Comparison of ENCODE assay signal across 20 cellular contexts in genomic region chr20:62147528-62147927, GRCh38. TPM values are rescaled to one million over a fixed set of nuclear protein-coding genes. Genes with fewer than 3 reads are reported as not detected.
DNase-seq lines count a peak whose midpoint lies in the region; ATAC-seq, FAIRE-seq and TF ChIP-seq lines count a peak whose summit lies in the region.
"Had no signal": no experiment of that assay in that cellular context is flagged by ENCODE, and none has a peak within 500 bp of the region (broad histone marks: within the 10 kb centered on the region; RNA-seq: fewer than 3 reads in every experiment).

No MANE protein-coding gene starts in this region.

- H4K20me1 ChIP-seq in HepG2 (ENCODE audit: insufficient read depth, low read length) = peaks cover 47% of the 10 kb centered on the region

- TF ChIP-seq POLR2A in HepG2 (IDR thresholded peaks at IDR 0.05; ENCODE audit: insufficient read depth in 1 of 2, low read depth in 2 of 2, low read length in 2 of 2) (no peak), right lobe of liver (IDR thresholded peaks at IDR 0.05) (no peak), esophagus squamous epithelium (IDR thresholded peaks at IDR 0.05) (no peak)

- H3K9ac ChIP-seq in HepG2 (ENCODE audit: insufficient read depth, low read depth, low read length) (no peak overlapping the region), liver (ENCODE audit: low read depth in 1 of 2, low read length in 2 of 2) (no peak overlapping the region), trophoblast cell (ENCODE audit: low read length) (no peak overlapping the region)

- intact Hi-C loops in HepG2 (cut with micrococcal nuclease; ENCODE audit: unreplicated experiment) = no loop called here
- intact Hi-C loops in right lobe of liver (cut with DNase I) = no loop called here
- intact Hi-C loops in esophagus squamous epithelium (cut with DNase I) = no loop called here

- no peak overlapping the region for H2BK12ac ChIP-seq in trophoblast cell (ENCODE audit: low read length)

- TF ChIP-seq EP300 in HepG2 (IDR thresholded peaks at IDR 0.05; ENCODE audit: low read depth in 2 of 2, low read length in 2 of 2) (no peak), HepG2 (CRISPR knock-in tag; IDR thresholded peaks at IDR 0.05; ENCODE audit: borderline replicate concordance) (no peak)

- DNase-seq in HepG2 (ENCODE audit: low spot score) (no peak), right lobe of liver (no peak), RWPE2 (ENCODE audit: low spot score) (peak; percentile 90), trophoblast cell (no peak), esophagus squamous epithelium (lab: John Stamatoyannopoulos, UW) (no peak), germinal center (ENCODE audit: low spot score) (no peak)
- no peak for DNase-seq in activated naive CD4-positive, alpha-beta T cell treated with anti-CD3 and anti-CD28 coated beads, Interleukin-2, amount 50 U/mL, for 72 hours (ENCODE audit: low spot score in 2 of 2)
- DNase-seq: Karpas-422, NCI-H1417, NCI-H1694 treated with DMSO at 0.1 percent for 48 hours, NCI-H2081 treated with DMSO at 0.1 percent for 48 hours, NCI-H2171 treated with DMSO at 0.1 percent for 48 hours, NCI-H524 treated with DMSO at 0.1 percent for 48 hours, NCI-H82 had no signal

- H3K4me3 ChIP-seq in HepG2 (replicated peaks in 1 of 3; ENCODE audit: insufficient read depth in 1 of 3, low read depth in 2 of 3, low read length in 3 of 3) (no peak overlapping the region), right lobe of liver (no peak overlapping the region), RWPE2 (ENCODE audit: severe bottlenecking) (no peak overlapping the region), liver (ENCODE audit: low read depth in 1 of 3, low read length in 3 of 3) (no peak overlapping the region), trophoblast cell (ENCODE audit: low read depth, low read length) (no peak overlapping the region), esophagus squamous epithelium (no peak overlapping the region)
- H3K4me3 ChIP-seq: HAP-1, SJSA1 had no signal

- no peak overlapping the region for H3K14ac ChIP-seq in trophoblast cell (ENCODE audit: low read length)

- H3K27ac Mint-ChIP-seq in activated naive CD4-positive, alpha-beta T cell treated with anti-CD3 and anti-CD28 coated beads, Interleukin-2, amount 50 U/mL, for 72 hours = no peak overlapping the region

- H2AFZ ChIP-seq in HepG2 (ENCODE audit: low read length) = no peak overlapping the region
- H2AFZ ChIP-seq in trophoblast cell (ENCODE audit: insufficient read depth, low read length, poor library complexity) = no peak overlapping the region

- H4K91ac ChIP-seq in trophoblast cell (ENCODE audit: low read depth, low read length) = no peak overlapping the region

- H4K12ac ChIP-seq in trophoblast cell (ENCODE audit: low read depth, low read length) = no peak overlapping the region

- H3K79me2 ChIP-seq in HepG2 (ENCODE audit: insufficient read depth, low read length) (peaks cover 88% of the 10 kb centered on the region), trophoblast cell (ENCODE audit: control insufficient read depth, insufficient read depth, low read length, poor library complexity) (peaks cover 39% of the 10 kb centered on the region)

- H3K27me3 ChIP-seq in HepG2 (ENCODE audit: control insufficient read depth in 1 of 2, insufficient read depth in 2 of 2, low read length in 2 of 2) (no peaks in the 10 kb centered on the region), right lobe of liver (no peaks in the 10 kb centered on the region), RWPE2 (ENCODE audit: insufficient read depth, poor library complexity, severe bottlenecking) (no peaks in the 10 kb centered on the region), liver (ENCODE audit: control insufficient read depth in 4 of 4, insufficient read depth in 4 of 4, low read length in 3 of 4) (no peaks in the 10 kb centered on the region), trophoblast cell (ENCODE audit: insufficient read depth, low read length) (no peaks in the 10 kb centered on the region), esophagus squamous epithelium (no peaks in the 10 kb centered on the region)
- H3K27me3 ChIP-seq: SJSA1 had no signal

- BruUV-seq in HepG2 (replicated peaks; lab: Mats Ljungman, UMichigan) = no TSS peak

- H3K4me2 ChIP-seq in HepG2 (ENCODE audit: low read depth, low read length) = 0 out of 2 replicates have a peak overlapping the region, but pooled peaks have one; percentile 96
- no peak overlapping the region for H3K4me2 ChIP-seq in trophoblast cell (ENCODE audit: low read length)

- POLR2A ChIA-PET in HepG2 (lab: Yijun Ruan, JAX) = interaction anchor here (2.0 kb wide), 1 partner anchor 28 kb away, joined by 4 read pairs; no protein-coding TSS in a partner anchor

- peak overlapping the region; percentile 70 for H3K27ac ChIP-seq in HepG2 (ENCODE audit: extremely low read length, insufficient read depth, low read length)
- peak overlapping the region in 1 of 3 donors; percentile 100 for H3K27ac ChIP-seq in right lobe of liver
- H3K27ac ChIP-seq in RWPE2 (ENCODE audit: poor library complexity, severe bottlenecking) = no peak overlapping the region
- peak overlapping the region; percentile 19 to 57 for H3K27ac ChIP-seq in liver (ENCODE audit: low read depth in 1 of 2, low read length in 2 of 2)
- H3K27ac ChIP-seq in trophoblast cell (ENCODE audit: low read depth, low read length) = no peak overlapping the region
- H3K27ac ChIP-seq in esophagus squamous epithelium = no peak overlapping the region
- H3K27ac ChIP-seq: C4-2B, SJSA1 had no signal

- H3K36me3 ChIP-seq in HepG2 (replicated peaks in 1 of 2; ENCODE audit: control insufficient read depth in 1 of 2, insufficient read depth in 2 of 2, low read length in 2 of 2) (peaks cover 1 to 6% of the 10 kb centered on the region in 2 experiments; a peak in 2 of 5 replicates), right lobe of liver (no peaks in the 10 kb centered on the region), RWPE2 (ENCODE audit: low read depth) (peaks cover 17% of the 10 kb centered on the region), liver (ENCODE audit: control insufficient read depth in 4 of 4, insufficient read depth in 3 of 4, low read depth in 1 of 4, low read length in 3 of 4) (peaks cover 0 to 2% (median 0%) of the 10 kb centered on the region in 4 donors), trophoblast cell (ENCODE audit: control insufficient read depth in 1 of 2, insufficient read depth in 2 of 2, low read length in 2 of 2) (peaks cover 10 to 15% of the 10 kb centered on the region in 2 experiments), esophagus squamous epithelium (peaks cover 0 to 6% (median 0%) of the 10 kb centered on the region in 3 donors)
- H3K36me3 ChIP-seq: HAP-1 had no signal

- WGBS in HepG2 (ENCODE audit: low lambda C conversion rate) = 96% methylated on average over 9 of the region's 9 CpGs
- 83% methylated on average over 2 of the region's 9 CpGs for WGBS in right lobe of liver (ENCODE audit: insufficient coverage, low coverage, low lambda C conversion rate, missing lambda C conversion rate)
- 91% methylated on average over 9 of the region's 9 CpGs for WGBS in liver
- WGBS in trophoblast cell (ENCODE audit: extremely low coverage, insufficient coverage, insufficient read length) = no CpG with 5 or more reads among the region's 9 CpGs
- 100% methylated on average over 4 of the region's 9 CpGs; no CpG with 5 or more reads in 1 of the 2 donors for WGBS in esophagus squamous epithelium, 2 donors

- H3K18ac ChIP-seq in trophoblast cell (ENCODE audit: low read length) = no peak overlapping the region

- TF ChIP-seq CTCF in HepG2 (CRISPR knock-in tag; IDR thresholded peaks at IDR 0.05) = no peak
- no peak for TF ChIP-seq CTCF in right lobe of liver (IDR thresholded peaks at IDR 0.05)
- no peak for TF ChIP-seq CTCF in RWPE2 (IDR thresholded peaks at IDR 0.05; ENCODE audit: poor library complexity, severe bottlenecking)
- TF ChIP-seq CTCF in liver (IDR thresholded peaks at IDR 0.05; ENCODE audit: low read depth, low read length, missing input control) = no peak
- TF ChIP-seq CTCF in esophagus squamous epithelium (IDR thresholded peaks at IDR 0.05) = no peak

- ATAC-seq in HepG2 = no peak
- no peak for ATAC-seq in right lobe of liver
- ATAC-seq in RWPE2 (ENCODE audit: low read depth) = no peak
- no peak for ATAC-seq in activated naive CD4-positive, alpha-beta T cell treated with anti-CD3 and anti-CD28 coated beads, Interleukin-2, amount 50 U/mL, for 72 hours
- ATAC-seq: Panc1 had no signal

- no peak overlapping the region for H2BK120ac ChIP-seq in trophoblast cell (ENCODE audit: insufficient read depth, low read length, poor library complexity)

- no peak overlapping the region for H2BK5ac ChIP-seq in trophoblast cell (ENCODE audit: low read depth, low read length, poor library complexity)

- peaks cover 7% of the 10 kb centered on the region for H3K79me1 ChIP-seq in trophoblast cell (ENCODE audit: low read length)

- FAIRE-seq in HepG2 (lab: Jason Lieb, UNC) = no peak
- FAIRE-seq: GM12891 had no signal

- H3K23ac ChIP-seq in trophoblast cell (ENCODE audit: low read length) = no peak overlapping the region

- H3K4ac ChIP-seq in trophoblast cell (ENCODE audit: low read depth, low read length) = peak overlapping the region; percentile 93

- no peak overlapping the region for H2AK5ac ChIP-seq in trophoblast cell (ENCODE audit: low read length)

- no peaks in the 10 kb centered on the region for H3K9me3 Mint-ChIP-seq in activated naive CD4-positive, alpha-beta T cell treated with anti-CD3 and anti-CD28 coated beads, Interleukin-2, amount 50 U/mL, for 72 hours

- H3K9me3 ChIP-seq in HepG2 (ENCODE audit: low read length) (no peaks in the 10 kb centered on the region), right lobe of liver (no peaks in the 10 kb centered on the region), RWPE2 (ENCODE audit: severe bottlenecking) (no peaks in the 10 kb centered on the region), liver (ENCODE audit: control insufficient read depth in 4 of 4, low read length in 3 of 4) (no peaks in the 10 kb centered on the region), trophoblast cell (ENCODE audit: insufficient read depth, low read depth, low read length) (peaks cover 4% of the 10 kb centered on the region), esophagus squamous epithelium (no peaks in the 10 kb centered on the region)
- H3K9me3 ChIP-seq: HAP-1 had no signal

- in situ Hi-C loops in HepG2 (cut with HindIII; ENCODE audit: extremely low pct_ligation_motif_present, low pct_unique_long_range_greater_than_20kb) = no loop called here

- CTCF ChIA-PET in HepG2 (lab: Yijun Ruan, JAX; ENCODE audit: low intra/inter-chr PET ratio, low total read pairs) = no interaction called here

- H3K4me1 ChIP-seq in HepG2 (ENCODE audit: insufficient read depth, low read length) (peaks cover 60% of the 10 kb centered on the region), right lobe of liver (peaks cover 0 to 62% (median 19%) of the 10 kb centered on the region in 4 donors), RWPE2 (ENCODE audit: insufficient read depth, poor library complexity, severe bottlenecking) (peaks cover 23% of the 10 kb centered on the region), liver (ENCODE audit: control insufficient read depth in 4 of 4, insufficient read depth in 4 of 4, low read length in 3 of 4) (peaks cover 20 to 69% (median 60%) of the 10 kb centered on the region in 4 donors), trophoblast cell (ENCODE audit: control insufficient read depth in 1 of 2, insufficient read depth in 2 of 2, low read length in 2 of 2) (peaks cover 9 to 20% of the 10 kb centered on the region in 2 experiments), esophagus squamous epithelium (peaks cover 27 to 72% (median 31%) of the 10 kb centered on the region in 3 donors)

- TF ChIP-seq RAD21 in HepG2 (CRISPR knock-in tag; IDR thresholded peaks at IDR 0.05) = no peak
- no peak for TF ChIP-seq RAD21 in liver (IDR thresholded peaks at IDR 0.05)

- H4K8ac ChIP-seq in trophoblast cell (ENCODE audit: low read depth, low read length) = no peak overlapping the region

- H3K36me3 Mint-ChIP-seq in activated naive CD4-positive, alpha-beta T cell treated with anti-CD3 and anti-CD28 coated beads, Interleukin-2, amount 50 U/mL, for 72 hours = peaks cover 8 to 11% of the 10 kb centered on the region in 2 donors

RNA-seq across cellular contexts. Expression of gene SS18L1, which starts 4.0 kb away (rescaled TPM):
- 15.3 and 17.8 TPM in 2 replicates for total RNA-seq in HepG2 (2016; rRNA removed; fragmentation: Illumina TruSeq; extraction: Trizol)
- total RNA-seq in HepG2 (2016; cell fraction: cytosol; rRNA removed; fragmentation: Illumina TruSeq; extraction: Trizol; ENCODE audit: low read depth) = 8.6 and 10.0 TPM in 2 replicates
- total RNA-seq in HepG2 (2016; cell fraction: insoluble cytoplasmic fraction; rRNA removed; fragmentation: Illumina TruSeq; extraction: Trizol) = 14.3 and 17.3 TPM in 2 replicates
- 13.2 and 13.6 TPM in 2 replicates for total RNA-seq in HepG2 (2016; cell fraction: membrane; rRNA removed; fragmentation: Illumina TruSeq; extraction: Trizol)
- 21.3 and 26.0 TPM in 2 replicates for total RNA-seq in HepG2 (2016; cell fraction: nucleus; rRNA removed; fragmentation: Illumina TruSeq; extraction: Trizol)
- 27.6 and 32.0 TPM in 2 replicates for polyA plus RNA-seq in HepG2 (2011; rRNA removed)
- polyA plus RNA-seq in HepG2 (2011; cell fraction: cytosol; rRNA removed) = 13.9 and 24.3 TPM in 2 replicates
- polyA plus RNA-seq in HepG2 (2011; cell fraction: nucleus; rRNA removed) = 94.6 and 141 TPM in 2 replicates
- 16.9 and 17.6 TPM in 2 replicates for polyA plus RNA-seq in HepG2 (2012)
- 2.6 and 2.8 TPM in 2 replicates for polyA plus RNA-seq in HepG2 (2016; cell fraction: cytosol; fragmentation: Illumina TruSeq; extraction: Trizol; ENCODE audit: low read depth)
- polyA plus RNA-seq in HepG2 (2016; cell fraction: insoluble cytoplasmic fraction; fragmentation: Illumina TruSeq; extraction: Trizol; ENCODE audit: low read depth) = 12.8 and 13.4 TPM in 2 replicates
- 5.4 and 6.3 TPM in 2 replicates for polyA plus RNA-seq in HepG2 (2016; cell fraction: membrane; fragmentation: Illumina TruSeq; extraction: Trizol; ENCODE audit: low read depth)
- 60.6 and 69.1 TPM in 2 replicates for polyA plus RNA-seq in HepG2 (2016; cell fraction: nucleus; fragmentation: Illumina TruSeq; extraction: Trizol; ENCODE audit: insufficient read depth, low read depth)
- 32.8 and 53.5 TPM in 2 replicates for polyA minus RNA-seq in HepG2 (2011; rRNA and poly(A)+ RNA removed; ENCODE audit: low replicate concordance)
- polyA minus RNA-seq in HepG2 (2011; cell fraction: cytosol; rRNA and poly(A)+ RNA removed) = 14.5 and 16.4 TPM in 2 replicates
- 30.1 and 33.4 TPM in 2 replicates for polyA minus RNA-seq in HepG2 (2011; cell fraction: nucleus; rRNA and poly(A)+ RNA removed)
- total RNA-seq in right lobe of liver = 10 to 100 TPM; 14.1 to 26.5 (median 23.7) TPM
- total RNA-seq in liver = 10 to 100 TPM; 17.3 to 24.3 TPM
- polyA plus RNA-seq in liver = 10 to 100 TPM in 1 of 2 donors, 1 to 10 TPM in 1; 6.1 to 16.1 TPM
- 11.5 and 12.4 TPM in 2 replicates for polyA plus RNA-seq in trophoblast cell (2013)
- total RNA-seq in esophagus squamous epithelium = 10 to 100 TPM in 3 of 4 donors, 1 to 10 TPM in 1; 7.8 to 24.5 (median 15.0) TPM
- total RNA-seq in activated naive CD4-positive, alpha-beta T cell treated with anti-CD3 and anti-CD28 coated beads, Interleukin-2, amount 50 U/mL, for 72 hours = 10 to 100 TPM; 21.7 to 52.4 TPM

RNA-seq across cellular contexts. Expression of gene PSMA7, which starts 4.3 kb away (rescaled TPM):
- total RNA-seq in HepG2 (2016; rRNA removed; fragmentation: Illumina TruSeq; extraction: Trizol) (531 and 639 TPM in 2 replicates), right lobe of liver (100 to 1,000 TPM; 108 to 268 (median 116) TPM), liver (100 to 1,000 TPM; 109 to 181 TPM), esophagus squamous epithelium (100 to 1,000 TPM; 230 to 373 (median 297) TPM)
- 280 and 300 TPM in 2 replicates for total RNA-seq in HepG2 (2016; cell fraction: cytosol; rRNA removed; fragmentation: Illumina TruSeq; extraction: Trizol; ENCODE audit: low read depth)
- total RNA-seq in HepG2 (2016; cell fraction: insoluble cytoplasmic fraction; rRNA removed; fragmentation: Illumina TruSeq; extraction: Trizol) = 555 and 661 TPM in 2 replicates
- total RNA-seq in HepG2 (2016; cell fraction: membrane; rRNA removed; fragmentation: Illumina TruSeq; extraction: Trizol) = 259 and 300 TPM in 2 replicates
- total RNA-seq in HepG2 (2016; cell fraction: nucleus; rRNA removed; fragmentation: Illumina TruSeq; extraction: Trizol) = 259 and 270 TPM in 2 replicates
- polyA plus RNA-seq in HepG2 (2011; rRNA removed) (571 and 631 TPM in 2 replicates), liver (100 to 1,000 TPM; 212 to 342 TPM)
- polyA plus RNA-seq in HepG2 (2011; cell fraction: cytosol; rRNA removed) = 539 and 602 TPM in 2 replicates
- polyA plus RNA-seq in HepG2 (2011; cell fraction: nucleus; rRNA removed) = 375 and 401 TPM in 2 replicates
- 283 and 330 TPM in 2 replicates for polyA plus RNA-seq in HepG2 (2012)
- polyA plus RNA-seq in HepG2 (2016; cell fraction: cytosol; fragmentation: Illumina TruSeq; extraction: Trizol; ENCODE audit: low read depth) = 290 and 328 TPM in 2 replicates
- 656 and 720 TPM in 2 replicates for polyA plus RNA-seq in HepG2 (2016; cell fraction: insoluble cytoplasmic fraction; fragmentation: Illumina TruSeq; extraction: Trizol; ENCODE audit: low read depth)
- 233 and 270 TPM in 2 replicates for polyA plus RNA-seq in HepG2 (2016; cell fraction: membrane; fragmentation: Illumina TruSeq; extraction: Trizol; ENCODE audit: low read depth)
- 418 and 431 TPM in 2 replicates for polyA plus RNA-seq in HepG2 (2016; cell fraction: nucleus; fragmentation: Illumina TruSeq; extraction: Trizol; ENCODE audit: insufficient read depth, low read depth)
- polyA minus RNA-seq in HepG2 (2011; rRNA and poly(A)+ RNA removed; ENCODE audit: low replicate concordance) = 380 and 541 TPM in 2 replicates
- polyA minus RNA-seq in HepG2 (2011; cell fraction: cytosol; rRNA and poly(A)+ RNA removed) = 93.0 and 111 TPM in 2 replicates
- polyA minus RNA-seq in HepG2 (2011; cell fraction: nucleus; rRNA and poly(A)+ RNA removed) = 111 and 120 TPM in 2 replicates
- 323 and 344 TPM in 2 replicates for polyA plus RNA-seq in trophoblast cell (2013)
- 100 to 1,000 TPM; 253 to 333 TPM for total RNA-seq in activated naive CD4-positive, alpha-beta T cell treated with anti-CD3 and anti-CD28 coated beads, Interleukin-2, amount 50 U/mL, for 72 hours

RNA-seq across cellular contexts. Expression of gene LSM14B, which starts 25.3 kb away (rescaled TPM):
- total RNA-seq in HepG2 (2016; rRNA removed; fragmentation: Illumina TruSeq; extraction: Trizol) (77.7 and 79.2 TPM in 2 replicates), right lobe of liver (10 to 100 TPM in 5 of 6 experiments, 1 to 10 TPM in 1; 9.5 to 19.8 (median 14.2) TPM), liver (10 to 100 TPM; 15.5 to 15.9 TPM), esophagus squamous epithelium (10 to 100 TPM; 18.1 to 30.5 (median 21.7) TPM)
- 24.5 and 25.5 TPM in 2 replicates for total RNA-seq in HepG2 (2016; cell fraction: cytosol; rRNA removed; fragmentation: Illumina TruSeq; extraction: Trizol; ENCODE audit: low read depth)
- 67.6 and 79.5 TPM in 2 replicates for total RNA-seq in HepG2 (2016; cell fraction: insoluble cytoplasmic fraction; rRNA removed; fragmentation: Illumina TruSeq; extraction: Trizol)
- 64.7 and 64.9 TPM in 2 replicates for total RNA-seq in HepG2 (2016; cell fraction: membrane; rRNA removed; fragmentation: Illumina TruSeq; extraction: Trizol)
- total RNA-seq in HepG2 (2016; cell fraction: nucleus; rRNA removed; fragmentation: Illumina TruSeq; extraction: Trizol) = 45.7 and 51.1 TPM in 2 replicates
- polyA plus RNA-seq in HepG2 (2011; rRNA removed) (43.3 and 50.4 TPM in 2 replicates), liver (10 to 100 TPM in 1 of 2 donors, under 1 TPM in 1; 0.99 to 11.2 TPM)
- polyA plus RNA-seq in HepG2 (2011; cell fraction: cytosol; rRNA removed) = 24.6 and 38.4 TPM in 2 replicates
- polyA plus RNA-seq in HepG2 (2011; cell fraction: nucleus; rRNA removed) = 68.1 and 80.1 TPM in 2 replicates
- 35.5 and 43.9 TPM in 2 replicates for polyA plus RNA-seq in HepG2 (2012)
- polyA plus RNA-seq in HepG2 (2016; cell fraction: cytosol; fragmentation: Illumina TruSeq; extraction: Trizol; ENCODE audit: low read depth) = 15.6 and 19.3 TPM in 2 replicates
- polyA plus RNA-seq in HepG2 (2016; cell fraction: insoluble cytoplasmic fraction; fragmentation: Illumina TruSeq; extraction: Trizol; ENCODE audit: low read depth) = 70.8 and 83.3 TPM in 2 replicates
- polyA plus RNA-seq in HepG2 (2016; cell fraction: membrane; fragmentation: Illumina TruSeq; extraction: Trizol; ENCODE audit: low read depth) = 38.0 and 40.1 TPM in 2 replicates
- polyA plus RNA-seq in HepG2 (2016; cell fraction: nucleus; fragmentation: Illumina TruSeq; extraction: Trizol; ENCODE audit: insufficient read depth, low read depth) = 84.6 and 88.2 TPM in 2 replicates
- polyA minus RNA-seq in HepG2 (2011; rRNA and poly(A)+ RNA removed; ENCODE audit: low replicate concordance) = 41.0 and 77.9 TPM in 2 replicates
- polyA minus RNA-seq in HepG2 (2011; cell fraction: cytosol; rRNA and poly(A)+ RNA removed) = 22.8 and 27.3 TPM in 2 replicates
- 35.0 and 37.7 TPM in 2 replicates for polyA minus RNA-seq in HepG2 (2011; cell fraction: nucleus; rRNA and poly(A)+ RNA removed)
- 38.6 and 39.1 TPM in 2 replicates for polyA plus RNA-seq in trophoblast cell (2013)
- 10 to 100 TPM; 34.3 to 35.6 TPM for total RNA-seq in activated naive CD4-positive, alpha-beta T cell treated with anti-CD3 and anti-CD28 coated beads, Interleukin-2, amount 50 U/mL, for 72 hours

RNA-seq across cellular contexts. Expression of gene MTG2, which starts 35.3 kb away (rescaled TPM):
- total RNA-seq in HepG2 (2016; rRNA removed; fragmentation: Illumina TruSeq; extraction: Trizol) = 31.3 and 37.8 TPM in 2 replicates
- 14.9 and 15.3 TPM in 2 replicates for total RNA-seq in HepG2 (2016; cell fraction: cytosol; rRNA removed; fragmentation: Illumina TruSeq; extraction: Trizol; ENCODE audit: low read depth)
- total RNA-seq in HepG2 (2016; cell fraction: insoluble cytoplasmic fraction; rRNA removed; fragmentation: Illumina TruSeq; extraction: Trizol) = 30.0 and 35.2 TPM in 2 replicates
- 20.4 and 23.8 TPM in 2 replicates for total RNA-seq in HepG2 (2016; cell fraction: membrane; rRNA removed; fragmentation: Illumina TruSeq; extraction: Trizol)
- total RNA-seq in HepG2 (2016; cell fraction: nucleus; rRNA removed; fragmentation: Illumina TruSeq; extraction: Trizol) = 23.8 and 28.4 TPM in 2 replicates
- 20.4 and 22.5 TPM in 2 replicates for polyA plus RNA-seq in HepG2 (2011; rRNA removed)
- polyA plus RNA-seq in HepG2 (2011; cell fraction: cytosol; rRNA removed) = 19.5 and 23.4 TPM in 2 replicates
- 31.1 and 31.2 TPM in 2 replicates for polyA plus RNA-seq in HepG2 (2011; cell fraction: nucleus; rRNA removed)
- 21.4 and 26.9 TPM in 2 replicates for polyA plus RNA-seq in HepG2 (2012)
- polyA plus RNA-seq in HepG2 (2016; cell fraction: cytosol; fragmentation: Illumina TruSeq; extraction: Trizol; ENCODE audit: low read depth) = 13.5 and 13.6 TPM in 2 replicates
- 33.7 and 36.3 TPM in 2 replicates for polyA plus RNA-seq in HepG2 (2016; cell fraction: insoluble cytoplasmic fraction; fragmentation: Illumina TruSeq; extraction: Trizol; ENCODE audit: low read depth)
- 18.0 and 19.8 TPM in 2 replicates for polyA plus RNA-seq in HepG2 (2016; cell fraction: membrane; fragmentation: Illumina TruSeq; extraction: Trizol; ENCODE audit: low read depth)
- 87.6 and 92.7 TPM in 2 replicates for polyA plus RNA-seq in HepG2 (2016; cell fraction: nucleus; fragmentation: Illumina TruSeq; extraction: Trizol; ENCODE audit: insufficient read depth, low read depth)
- polyA minus RNA-seq in HepG2 (2011; rRNA and poly(A)+ RNA removed; ENCODE audit: low replicate concordance) = 27.2 and 36.2 TPM in 2 replicates
- polyA minus RNA-seq in HepG2 (2011; cell fraction: cytosol; rRNA and poly(A)+ RNA removed) = 13.0 and 15.4 TPM in 2 replicates
- 16.7 and 20.9 TPM in 2 replicates for polyA minus RNA-seq in HepG2 (2011; cell fraction: nucleus; rRNA and poly(A)+ RNA removed)
- 10 to 100 TPM; 27.0 to 45.6 (median 31.8) TPM for total RNA-seq in right lobe of liver
- total RNA-seq in liver = 10 to 100 TPM; 13.0 to 26.8 TPM
- 10 to 100 TPM; 22.0 to 28.0 TPM for polyA plus RNA-seq in liver
- 25.9 and 27.2 TPM in 2 replicates for polyA plus RNA-seq in trophoblast cell (2013)
- 10 to 100 TPM; 17.4 to 25.5 (median 21.7) TPM for total RNA-seq in esophagus squamous epithelium
- 10 to 100 TPM; 33.9 to 39.5 TPM for total RNA-seq in activated naive CD4-positive, alpha-beta T cell treated with anti-CD3 and anti-CD28 coated beads, Interleukin-2, amount 50 U/mL, for 72 hours

Comparison
In these comparisons a context has a peak if more than half of its experiments do, and no peak if none do; other contexts are left out.
1. H3K27ac ChIP-seq: peak in HepG2 (single experiment) and liver (2 of 2); none in RWPE2 (single experiment), trophoblast cell (single experiment) and esophagus squamous epithelium (0 of 4).